Comparison of ENCODE assay signal across 8 cellular contexts in the genomic region with DNA sequence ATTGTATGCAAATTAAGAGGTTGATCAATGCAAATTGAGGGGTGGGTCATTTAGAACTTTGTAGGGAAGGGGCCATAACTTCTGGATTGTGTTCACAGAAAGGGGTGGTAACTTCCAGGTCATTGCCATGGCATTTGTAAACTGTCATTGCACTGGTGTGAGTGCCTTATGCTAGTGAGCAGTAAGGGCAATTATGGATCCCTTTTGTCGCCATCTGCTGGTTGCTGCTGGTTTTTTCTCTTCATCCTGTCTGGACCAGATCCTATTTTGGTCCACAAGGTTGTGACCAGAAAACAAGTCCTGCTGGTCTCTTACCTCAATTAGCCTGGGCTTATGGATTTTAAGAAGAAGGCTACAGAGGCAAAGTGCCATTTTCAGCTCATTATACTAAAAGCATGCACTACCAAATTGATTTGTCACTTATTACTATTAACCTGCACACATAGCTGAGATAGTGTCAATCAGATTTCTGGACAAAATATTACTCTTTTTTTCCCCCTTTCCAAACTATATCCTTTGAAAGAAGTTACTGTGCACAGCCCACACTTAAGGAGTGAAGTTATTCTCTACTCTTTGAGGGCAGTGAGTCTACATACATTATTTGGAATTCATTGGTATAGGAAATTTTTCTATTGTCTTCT.
DNase-seq lines count a peak whose midpoint lies in the region; ATAC-seq and TF ChIP-seq lines count a peak whose summit lies in the region.

No MANE protein-coding gene starts in this region.

- ATAC-seq in GM21515 (IDR thresholded peaks at IDR 0.05; ENCODE audit: unreplicated experiment) = peak; percentile 88

- TF ChIP-seq CTCF in glutamatergic neuron (IDR thresholded peaks at IDR 0.05; ENCODE audit: partially characterized antibody, unreplicated experiment) = peak; percentile 74

- peaks cover 1% of the 10 kb centered on the region for H3K4me1 Mint-ChIP-seq in glutamatergic neuron (ENCODE audit: low read depth, unreplicated experiment)

- no peak overlapping the region for H3K4me3 Mint-ChIP-seq in glutamatergic neuron (ENCODE audit: unreplicated experiment)

- H3K27ac Mint-ChIP-seq in glutamatergic neuron (ENCODE audit: unreplicated experiment) = no peak overlapping the region

- DNase-seq in EH (ENCODE audit: low read depth) (peak; percentile 66), HS-27A (ENCODE audit: low read depth) (peak; percentile 38), RPMI7951 (ENCODE audit: low read depth) (peak; percentile 58), glutamatergic neuron (peak; percentile 78), putamen (ENCODE audit: low spot score) (peak; percentile 10), NCI-H1930 (lab: John Stamatoyannopoulos, UW) (no peak)
- peak; percentile 13 for DNase-seq in activated effector memory CD4-positive, alpha-beta T cell treated with Interleukin-2 at 50 U/mL for 16 hours

- H3K27me3 Mint-ChIP-seq in glutamatergic neuron (ENCODE audit: unreplicated experiment) = no peaks in the 10 kb centered on the region

- H3K9me3 Mint-ChIP-seq in glutamatergic neuron (ENCODE audit: unreplicated experiment) = no peaks in the 10 kb centered on the region

- no peaks in the 10 kb centered on the region for H3K36me3 Mint-ChIP-seq in glutamatergic neuron (ENCODE audit: unreplicated experiment)

Comparison
In these comparisons a context has a peak if more than half of its experiments do, and no peak if none do; other contexts are left out.
1. DNase-seq: peak in EH (single experiment), HS-27A (single experiment), RPMI7951 (single experiment), activated effector memory CD4-positive, alpha-beta T cell treated with Interleukin-2 at 50 U/mL for 16 hours (single experiment), glutamatergic neuron (single experiment) and putamen (single experiment); none in NCI-H1930 (0 of 2).